35 cellular contexts compared by ENCODE assay signal in genomic region chr1:62513013-62513412, GRCh38.
"Had no signal": no experiment of that assay in that cellular context is flagged by ENCODE, and none has a peak within 500 bp of the region (broad histone marks: within the 10 kb centered on the region; RNA-seq: fewer than 3 reads in every experiment).

No MANE protein-coding gene starts in this region.

- H3K36me3 ChIP-seq: MG63 had no signal

- H3K9me3 ChIP-seq: MG63 had no signal

- DNase-seq: Karpas-422, Kasumi-1, MG63, MM.1S, MV-4-11, NCI-H1048, NCI-H1092, NCI-H1092 treated with DMSO at 0.1 percent for 48 hours, NCI-H1105, NCI-H1105 treated with DMSO at 0.1 percent for 48 hours, NCI-H1417, NCI-H1417 treated with DMSO at 0.1 percent for 48 hours, NCI-H1436, NCI-H1436 treated with DMSO at 0.1 percent for 48 hours, NCI-H146, NCI-H1694, NCI-H1694 treated with DMSO at 0.1 percent for 48 hours, NCI-H187, NCI-H187 treated with DMSO at 0.1 percent for 48 hours, NCI-H1930, NCI-H2029, NCI-H2029 treated with DMSO at 0.1 percent for 48 hours, NCI-H2081, NCI-H2081 treated with DMSO at 0.1 percent for 48 hours, NCI-H2107, NCI-H2171, NCI-H2171 treated with DMSO at 0.1 percent for 48 hours, NCI-H2227 treated with DMSO at 0.1 percent for 48 hours, NCI-H226, NCI-H345, NCI-H446, NCI-H446 treated with DMSO at 0.1 percent for 48 hours, NCI-H510A, NCI-H510A treated with DMSO at 0.1 percent for 48 hours, NCI-H524 had no signal

- H3K4me3 ChIP-seq: MG63 had no signal

- H3K27me3 ChIP-seq: MG63 had no signal
